In the genomic region with DNA sequence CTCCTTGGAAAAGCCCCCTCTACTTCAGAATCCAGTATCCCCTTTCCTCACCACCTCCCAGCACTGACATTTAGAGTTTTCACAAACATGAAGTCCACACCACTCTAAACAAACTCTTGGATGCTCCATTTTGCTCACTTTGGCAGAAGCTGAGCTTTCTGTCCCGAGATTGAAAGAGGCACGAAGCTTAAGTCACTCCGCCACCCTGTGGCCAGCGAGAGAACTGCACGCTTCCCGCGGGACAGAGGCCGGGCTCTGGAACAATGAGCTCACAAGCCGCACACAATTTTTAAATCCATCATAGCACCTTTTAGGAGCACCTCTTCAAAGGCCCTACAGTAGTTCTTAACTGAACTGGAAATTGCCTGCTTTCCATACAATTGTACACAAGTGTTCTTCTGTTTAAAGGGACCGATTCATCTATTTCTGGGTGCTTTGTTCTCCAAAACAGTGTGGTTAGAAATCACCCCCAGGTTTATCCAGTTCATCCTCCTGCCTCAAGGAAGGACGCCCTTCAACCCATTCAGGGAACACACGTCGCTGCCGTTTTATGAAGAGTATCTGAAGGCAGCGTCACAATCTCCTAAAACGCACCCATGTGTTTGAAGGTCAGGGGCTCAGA, we compare ENCODE assay signal across 8 cellular contexts.
DNase-seq lines count a peak whose midpoint lies in the region; ATAC-seq, FAIRE-seq and TF ChIP-seq lines count a peak whose summit lies in the region.

No MANE protein-coding gene starts in this region.

- no peaks in the 10 kb centered on the region for H3K27me3 Mint-ChIP-seq in WTC11 (ENCODE audit: low read depth)

- DNase-seq in DMS114 treated with DMSO at 0.1 percent for 48 hours (lab: John Stamatoyannopoulos, UW; ENCODE audit: unreplicated experiment) (peak; percentile 73), HFF-Myc (ENCODE audit: extremely low read depth, low read depth) (peak; percentile 41), NCI-H2196 treated with DMSO at 0.1 percent for 48 hours (lab: John Stamatoyannopoulos, UW; ENCODE audit: unreplicated experiment) (peak; percentile 31), WTC11 (ENCODE audit: low spot score) (peak; percentile 87), breast epithelium (ENCODE audit: low spot score in 2 of 2) (peak; percentile 73 to 90), kidney (peak; percentile 89)
- DNase-seq in stimulated activated CD4-positive, alpha-beta T cell treated with anti-CD3 and anti-CD28 coated beads, Interleukin-1b, Interleukin-23, amount 100 ng/mL, for 24 hours (ENCODE audit: low read depth in 4 of 4, low spot score in 1 of 4) = peak; percentile 46 to 71 (median 56)

- H3K27me3 ChIP-seq in breast epithelium = no peaks in the 10 kb centered on the region

- POLR2A ChIA-PET in WTC11 (lab: Charles Lee) = no interaction called here

- H3K9me3 ChIP-seq in breast epithelium = no peaks in the 10 kb centered on the region
- H3K9me3 ChIP-seq in kidney (ENCODE audit: control insufficient read depth in 1 of 2, low read length in 2 of 2) = no peaks in the 10 kb centered on the region

- no peaks in the 10 kb centered on the region for H3K36me3 Mint-ChIP-seq in WTC11

- no peak overlapping the region for H3K27ac Mint-ChIP-seq in WTC11

- no peaks in the 10 kb centered on the region for H3K36me3 ChIP-seq in breast epithelium
- no peaks in the 10 kb centered on the region for H3K36me3 ChIP-seq in kidney (ENCODE audit: control insufficient read depth in 1 of 2, insufficient read depth in 2 of 2, low read length in 2 of 2)

- CTCF ChIA-PET in WTC11 (lab: Charles Lee) = interaction anchor here (0.6 to 3.1 kb wide), 130 partner anchors 9 to 1313 kb away, joined by 3 to 67 read pairs (median 5); partner anchors contain the start of genes C2CD4A, RORA and VPS13C

- H3K4me3 ChIP-seq in HFF-Myc (replicated peaks; ENCODE audit: low read depth, low read length) = no peak overlapping the region
- H3K4me3 ChIP-seq in breast epithelium = no peak overlapping the region
- H3K4me3 ChIP-seq in kidney (ENCODE audit: low read length in 2 of 2) = no peak overlapping the region

- H3K9ac ChIP-seq in kidney (ENCODE audit: low read length in 2 of 2) = no peak overlapping the region

- H3K4me1 ChIP-seq in breast epithelium (no peaks in the 10 kb centered on the region), kidney (ENCODE audit: control insufficient read depth in 1 of 2, insufficient read depth in 1 of 2, low read depth in 1 of 2, low read length in 2 of 2) (no peaks in the 10 kb centered on the region)

- TF ChIP-seq CTCF in HFF-Myc (IDR thresholded peaks at IDR 0.05; ENCODE audit: low read depth, low read length, missing control alignments) (peak; percentile 97), WTC11 (IDR thresholded peaks at IDR 0.05) (peak; percentile 95), breast epithelium (IDR thresholded peaks at IDR 0.05) (peak; percentile 93 to 98 (median 93)), kidney (IDR thresholded peaks at IDR 0.05; ENCODE audit: borderline replicate concordance, extremely low read depth, insufficient read depth) (peak; percentile 97)

- intact Hi-C loops in breast epithelium (cut with DNase I; ENCODE audit: low total_unique reads) = no loop called here
- intact Hi-C loops in kidney (cut with DNase I) = no loop called here

- peak; percentile 48 for ATAC-seq in WTC11
- no peak for ATAC-seq in HG02981 (IDR thresholded peaks at IDR 0.05; ENCODE audit: unreplicated experiment)

- H3K27ac ChIP-seq in breast epithelium (no peak overlapping the region), kidney (ENCODE audit: low read depth in 2 of 2, low read length in 2 of 2) (no peak overlapping the region)

- H3K9me3 Mint-ChIP-seq in WTC11 = no peaks in the 10 kb centered on the region

- H3K4me3 Mint-ChIP-seq in WTC11 = no peak overlapping the region

- no peak for TF ChIP-seq POLR2A in breast epithelium (IDR thresholded peaks at IDR 0.05)

- peaks cover 20% of the 10 kb centered on the region for H3K4me1 Mint-ChIP-seq in WTC11

- FAIRE-seq in kidney (lab: Jason Lieb, UNC) = peak; percentile 42

TF ChIP-seq in WTC11, 78 proteins besides CTCF, POLR2A, EP300 and RAD21:
- TF ChIP-seq ZNF219 (CRISPR knock-in tag; IDR thresholded peaks at IDR 0.05; ENCODE audit: borderline replicate concordance) = no peak
- no peak for TF ChIP-seq OVOL2 (CRISPR knock-in tag; IDR thresholded peaks at IDR 0.05; ENCODE audit: borderline replicate concordance)
- TF ChIP-seq NR2C2 (CRISPR knock-in tag; IDR thresholded peaks at IDR 0.05) = no peak
- no peak for TF ChIP-seq ZNF396 (CRISPR knock-in tag; IDR thresholded peaks at IDR 0.05; ENCODE audit: borderline replicate concordance)
- TF ChIP-seq, protein P1, sequence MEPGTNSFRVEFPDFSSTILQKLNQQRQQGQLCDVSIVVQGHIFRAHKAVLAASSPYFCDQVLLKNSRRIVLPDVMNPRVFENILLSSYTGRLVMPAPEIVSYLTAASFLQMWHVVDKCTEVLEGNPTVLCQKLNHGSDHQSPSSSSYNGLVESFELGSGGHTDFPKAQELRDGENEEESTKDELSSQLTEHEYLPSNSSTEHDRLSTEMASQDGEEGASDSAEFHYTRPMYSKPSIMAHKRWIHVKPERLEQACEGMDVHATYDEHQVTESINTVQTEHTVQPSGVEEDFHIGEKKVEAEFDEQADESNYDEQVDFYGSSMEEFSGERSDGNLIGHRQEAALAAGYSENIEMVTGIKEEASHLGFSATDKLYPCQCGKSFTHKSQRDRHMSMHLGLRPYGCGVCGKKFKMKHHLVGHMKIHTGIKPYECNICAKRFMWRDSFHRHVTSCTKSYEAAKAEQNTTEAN (CRISPR knock-in tag; IDR thresholded peaks at IDR 0.05) = no peak
- no peak for TF ChIP-seq ESRRA (CRISPR knock-in tag; IDR thresholded peaks at IDR 0.05; ENCODE audit: borderline replicate concordance)
- TF ChIP-seq TP53 (CRISPR knock-in tag; IDR thresholded peaks at IDR 0.05) = no peak
- no peak for TF ChIP-seq ERG (CRISPR knock-in tag; IDR thresholded peaks at IDR 0.05)
- TF ChIP-seq ZNF671 (CRISPR knock-in tag; IDR thresholded peaks at IDR 0.05) = no peak
- no peak for TF ChIP-seq USF1 (CRISPR knock-in tag; IDR thresholded peaks at IDR 0.05)
- TF ChIP-seq MAX (CRISPR knock-in tag; IDR thresholded peaks at IDR 0.05) = no peak
- TF ChIP-seq FOXP1 (CRISPR knock-in tag; IDR thresholded peaks at IDR 0.05; ENCODE audit: borderline replicate concordance) = no peak
- TF ChIP-seq CBFB (CRISPR knock-in tag; IDR thresholded peaks at IDR 0.05; ENCODE audit: low read depth) = no peak

Comparison
In these comparisons a context has a peak if more than half of its experiments do, and no peak if none do; other contexts are left out.
1. DNase-seq: peak in every context shown above with its lines; median percentile 89 in kidney; 87 in WTC11; 82 in breast epithelium; 73 in DMS114 treated with DMSO at 0.1 percent for 48 hours; 56 in stimulated activated CD4-positive, alpha-beta T cell treated with anti-CD3 and anti-CD28 coated beads, Interleukin-1b, Interleukin-23, amount 100 ng/mL, for 24 hours; 41 in HFF-Myc; 31 in NCI-H2196 treated with DMSO at 0.1 percent for 48 hours.